ENCODE assay signal across 12 cellular contexts in the genomic region with DNA sequence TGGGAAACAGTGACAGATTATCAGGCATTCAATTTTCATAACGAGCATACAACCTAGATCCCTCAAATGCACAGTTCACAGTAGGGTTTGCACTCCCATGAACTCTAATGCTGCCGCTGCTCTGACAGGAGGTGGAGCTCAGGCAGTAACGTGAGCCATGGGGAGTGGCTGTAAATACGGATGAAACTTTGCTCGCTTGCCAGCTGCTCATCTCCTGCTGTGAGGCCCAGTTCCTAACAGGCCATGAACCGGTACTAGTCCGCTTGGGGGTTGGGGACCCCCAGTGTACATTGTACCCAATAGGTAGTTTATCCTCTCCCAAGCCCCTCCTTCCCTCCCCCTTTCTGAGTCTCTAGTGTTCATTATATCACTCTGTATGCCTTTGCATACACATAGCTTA.
DNase-seq lines count a peak whose midpoint lies in the region; ATAC-seq and TF ChIP-seq lines count a peak whose summit lies in the region.
"Had no signal": no experiment of that assay in that cellular context is flagged by ENCODE, and none has a peak within 500 bp of the region (broad histone marks: within the 10 kb centered on the region; RNA-seq: fewer than 3 reads in every experiment).

No MANE protein-coding gene starts in this region.

- no peak for ATAC-seq in PC-3

- no peak overlapping the region for H3K27ac ChIP-seq in transverse colon
- no peak overlapping the region for H3K27ac ChIP-seq in PC-3 (ENCODE audit: low read length)
- H3K27ac ChIP-seq: A549 had no signal

- H3K4me3 ChIP-seq in iPS-15b (ENCODE audit: low read depth, low read length) (peak overlapping the region; percentile 14), transverse colon (no peak overlapping the region), PC-3 (ENCODE audit: low read length) (no peak overlapping the region)
- H3K4me3 ChIP-seq: A549 had no signal

- intact Hi-C loops in transverse colon (cut with DNase I; ENCODE audit: low total_unique reads) (no loop called here), PC-3 (cut with micrococcal nuclease) (no loop called here)

- no peaks in the 10 kb centered on the region for H3F3A ChIP-seq in PC-3 (ENCODE audit: low read length, unreplicated experiment)

- POLR2A ChIA-PET in PC-3 (lab: Charles Lee; ENCODE audit: unreplicated experiment), result no interaction called here

- H3K36me3 ChIP-seq in iPS-15b (ENCODE audit: control insufficient read depth, insufficient read depth, low read length), result no peaks in the 10 kb centered on the region
- H3K36me3 ChIP-seq in transverse colon, result no peaks in the 10 kb centered on the region
- H3K36me3 ChIP-seq in PC-3 (ENCODE audit: low read depth, low read length), result no peaks in the 10 kb centered on the region

- no peak for TF ChIP-seq POLR2A in transverse colon (IDR thresholded peaks at IDR 0.05)

- in situ Hi-C loops in transverse colon (cut with MboI; ENCODE audit: low pct_ligation_motif_present in 1 of 4, low pct_unique_long_range_greater_than_20kb in 1 of 4, low sequenced_read_pairs in 3 of 4), result no loop called here

- H3K4me2 ChIP-seq in PC-3 (ENCODE audit: low read length), result no peak overlapping the region
- H3K4me2 ChIP-seq: A549 had no signal

- no peaks in the 10 kb centered on the region for H3K27me3 ChIP-seq in iPS-15b (ENCODE audit: control insufficient read depth, insufficient read depth, low read length)
- H3K27me3 ChIP-seq in transverse colon, result no peaks in the 10 kb centered on the region
- no peaks in the 10 kb centered on the region for H3K27me3 ChIP-seq in PC-3 (ENCODE audit: low read length)

- TF ChIP-seq EP300 in transverse colon (IDR thresholded peaks at IDR 0.05; ENCODE audit: low read depth), result no peak

- no peak overlapping the region for H2AFZ ChIP-seq in PC-3 (ENCODE audit: low read length)

- DNase-seq in NCI-H2081 (lab: John Stamatoyannopoulos, UW), result peak; percentile 52 to 73
- no peak for DNase-seq in NCI-H2081 treated with DMSO at 0.1 percent for 48 hours (lab: John Stamatoyannopoulos, UW)
- peak; percentile 81 for DNase-seq in NCI-H82 (lab: John Stamatoyannopoulos, UW)
- peak; percentile 30 for DNase-seq in transverse colon
- no peak for DNase-seq in SIG-M5 (lab: John Stamatoyannopoulos, UW)
- DNase-seq in GM20000 (ENCODE audit: low spot score), result no peak
- DNase-seq in PC-3, result no peak
- DNase-seq: activated CD4-positive, CD25-positive, alpha-beta regulatory T cell; mammary epithelial cell; RPMI8226 had no signal

- H3K9ac ChIP-seq in iPS-15b (ENCODE audit: low read depth, low read length), result no peak overlapping the region
- no peak overlapping the region for H3K9ac ChIP-seq in PC-3 (ENCODE audit: low read length)

- no TSS peak for BruUV-seq in PC-3 (replicated peaks; lab: Mats Ljungman, UMichigan)

- 20 to 33% methylated on average over 3 to 7 of the region's 7 CpGs for WGBS in transverse colon (ENCODE audit: low coverage in 1 of 2), 2 donors

- TF ChIP-seq CTCF in transverse colon (IDR thresholded peaks at IDR 0.05), result no peak
- no peak for TF ChIP-seq CTCF in GM20000 (IDR thresholded peaks at IDR 0.05; ENCODE audit: extremely low read depth, missing control alignments)
- no peak for TF ChIP-seq CTCF in PC-3 (conservative IDR thresholded peaks at IDR 0.05; ENCODE audit: low read depth, low read length)

- peaks cover 7% of the 10 kb centered on the region for H3K4me1 ChIP-seq in iPS-15b (ENCODE audit: control insufficient read depth, insufficient read depth, low read length)
- H3K4me1 ChIP-seq in transverse colon, result peaks cover 0 to 3% (median 0%) of the 10 kb centered on the region in 4 donors
- H3K4me1 ChIP-seq in PC-3 (ENCODE audit: insufficient read depth, low read length), result no peaks in the 10 kb centered on the region
- H3K4me1 ChIP-seq: A549 had no signal

- H4K20me1 ChIP-seq in PC-3 (ENCODE audit: low read length), result no peaks in the 10 kb centered on the region

- H3K9me2 ChIP-seq in PC-3 (replicated peaks; ENCODE audit: low read length), result no peaks in the 10 kb centered on the region

- H3K9me3 ChIP-seq in iPS-15b (ENCODE audit: control insufficient read depth, insufficient read depth, low read length), result no peaks in the 10 kb centered on the region
- H3K9me3 ChIP-seq in transverse colon, result no peaks in the 10 kb centered on the region
- H3K9me3 ChIP-seq in PC-3 (ENCODE audit: low read length), result no peaks in the 10 kb centered on the region
- H3K9me3 ChIP-seq: A549 had no signal

- CTCF ChIA-PET in PC-3 (lab: Charles Lee), result no interaction called here

- no peaks in the 10 kb centered on the region for H3K79me2 ChIP-seq in PC-3 (ENCODE audit: low read length)

Comparison
In these comparisons a context has a peak if more than half of its experiments do, and no peak if none do; other contexts are left out.
1. DNase-seq: peak in NCI-H2081 (2 of 2), NCI-H82 (single experiment) and transverse colon (single experiment); none in NCI-H2081 treated with DMSO at 0.1 percent for 48 hours (single experiment), SIG-M5 (single experiment), GM20000 (single experiment) and PC-3 (single experiment).